In the genomic region with DNA sequence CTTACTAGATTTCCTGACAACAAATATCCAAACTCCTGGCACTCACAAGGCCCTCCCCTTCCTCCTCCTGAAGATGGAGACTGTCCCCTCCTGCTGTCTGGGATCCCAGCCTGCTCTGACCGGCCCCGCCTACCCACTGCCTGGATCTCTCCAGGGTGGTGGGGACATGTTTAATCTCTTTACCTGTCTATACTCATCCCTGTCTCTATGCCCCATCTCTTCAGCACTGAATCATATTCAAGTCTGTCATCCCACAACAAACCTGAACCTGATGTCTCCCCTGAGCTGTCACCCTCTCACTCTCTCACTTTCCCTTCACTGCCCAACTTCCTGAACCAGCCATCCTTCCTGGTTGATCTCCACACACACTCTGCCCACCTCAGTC, we compare ENCODE assay signal across 20 cellular contexts. TPM values are rescaled to one million over a fixed set of nuclear protein-coding genes. Genes with fewer than 3 reads are reported as not detected.
"Had no signal": no experiment of that assay in that cellular context is flagged by ENCODE, and none has a peak within 500 bp of the region (broad histone marks: within the 10 kb centered on the region; RNA-seq: fewer than 3 reads in every experiment).

No MANE protein-coding gene starts in this region.

- H3K9me3 ChIP-seq: ascending aorta, left ventricle myocardium inferior, upper lobe of right lung had no signal

- H3K27ac ChIP-seq: ascending aorta, left ventricle myocardium inferior, upper lobe of right lung had no signal

- H3K27me3 Mint-ChIP-seq: activated naive CD8-positive, alpha-beta T cell treated with anti-CD3 and anti-CD28 coated beads, Interleukin-2, amount 50 U/mL, for 24 hours had no signal

- DNase-seq: activated B cell treated with CpG ODN at 0.5 μM for 24 hours; activated CD4-positive, alpha-beta T cell treated with anti-CD3 and anti-CD28 coated beads, Interleukin-2, amount 10 ng/mL, durations not matched to agents 7 days and 5 days; activated CD8-positive, alpha-beta memory T cell treated with anti-CD3 and anti-CD28 coated beads, Interleukin-2, amount 50 U/mL, for 48 hours; activated naive CD4-positive, alpha-beta T cell treated with Interleukin-2 at 50 U/mL for 16 hours; activated naive CD8-positive, alpha-beta T cell treated with anti-CD3 and anti-CD28 coated beads, Interleukin-2, amount 50 U/mL, for 24 hours; endodermal cell; hippocampal formation; mesendoderm; stimulated activated CD4-positive, alpha-beta T cell treated with anti-CD3 and anti-CD28 coated beads, Interleukin-15, amount 100 ng/mL, for 24 hours; stimulated activated CD4-positive, alpha-beta T cell treated with anti-CD3 and anti-CD28 coated beads, Interleukin-4, amount 100 ng/mL, for 1 hour; stimulated activated naive CD4-positive, alpha-beta T cell treated with Interleukin-2 at 50 U/mL for 16 hours; T-helper 2 cell; upper lobe of right lung had no signal

- H3K27me3 ChIP-seq: ascending aorta, upper lobe of right lung had no signal

- H3K9me3 Mint-ChIP-seq: activated B cell treated with CpG ODN at 0.5 μM for 24 hours; activated CD4-positive, alpha-beta T cell treated with anti-CD3 and anti-CD28 coated beads, Interleukin-2, amount 10 ng/mL, durations not matched to agents 7 days and 5 days; activated naive CD8-positive, alpha-beta T cell treated with anti-CD3 and anti-CD28 coated beads, Interleukin-2, amount 50 U/mL, for 24 hours; activated T-helper 1 cell treated with anti-CD3 and anti-CD28 coated beads, Interleukin-12 subunit alpha, Interleukin-12 subunit beta, Interleukin-2, Interleukin-4 antibody, amounts not matched to agents 30 ng/mL and 10 ng/mL and 1 ng/mL, durations not matched to agents 14 hours and 24 hours and 36 hours; endodermal cell; nephron had no signal

- H3K4me3 Mint-ChIP-seq: activated B cell treated with CpG ODN at 0.5 μM for 24 hours; activated CD4-positive, alpha-beta T cell treated with anti-CD3 and anti-CD28 coated beads, Interleukin-2, amount 10 ng/mL, durations not matched to agents 7 days and 5 days; activated naive CD8-positive, alpha-beta T cell treated with anti-CD3 and anti-CD28 coated beads, Interleukin-2, amount 50 U/mL, for 24 hours; activated T-helper 1 cell treated with anti-CD3 and anti-CD28 coated beads, Interleukin-12 subunit alpha, Interleukin-12 subunit beta, Interleukin-2, Interleukin-4 antibody, amounts not matched to agents 30 ng/mL and 10 ng/mL and 1 ng/mL, durations not matched to agents 14 hours and 24 hours and 36 hours; endodermal cell; nephron had no signal

- H3K4me1 Mint-ChIP-seq: activated B cell treated with CpG ODN at 0.5 μM for 24 hours; activated CD4-positive, alpha-beta T cell treated with anti-CD3 and anti-CD28 coated beads, Interleukin-2, amount 10 ng/mL, durations not matched to agents 7 days and 5 days; activated naive CD8-positive, alpha-beta T cell treated with anti-CD3 and anti-CD28 coated beads, Interleukin-2, amount 50 U/mL, for 24 hours had no signal

- H3K36me3 ChIP-seq: ascending aorta, left ventricle myocardium inferior, upper lobe of right lung had no signal

- H3K4me1 ChIP-seq: ascending aorta, upper lobe of right lung had no signal

- H3K27ac Mint-ChIP-seq: activated B cell treated with CpG ODN at 0.5 μM for 24 hours; activated CD4-positive, alpha-beta T cell treated with anti-CD3 and anti-CD28 coated beads, Interleukin-2, amount 10 ng/mL, durations not matched to agents 7 days and 5 days; activated naive CD8-positive, alpha-beta T cell treated with anti-CD3 and anti-CD28 coated beads, Interleukin-2, amount 50 U/mL, for 24 hours; activated T-helper 1 cell treated with anti-CD3 and anti-CD28 coated beads, Interleukin-12 subunit alpha, Interleukin-12 subunit beta, Interleukin-2, Interleukin-4 antibody, amounts not matched to agents 30 ng/mL and 10 ng/mL and 1 ng/mL, durations not matched to agents 14 hours and 24 hours and 36 hours; endodermal cell; nephron had no signal

- H3K4me3 ChIP-seq: ascending aorta, left ventricle myocardium inferior, upper lobe of right lung had no signal

- ATAC-seq: activated naive CD8-positive, alpha-beta T cell treated with anti-CD3 and anti-CD28 coated beads, Interleukin-2, amount 50 U/mL, for 24 hours; upper lobe of right lung had no signal

RNA-seq across cellular contexts. Expression of a gene that starts 22.1 kb away (rescaled TPM):
- total RNA-seq: activated CD4-positive, alpha-beta T cell treated with anti-CD3 and anti-CD28 coated beads, Interleukin-2, amount 10 ng/mL, durations not matched to agents 7 days and 5 days; endodermal cell; glomerular endothelial cell; left ventricle myocardium inferior; posterior vena cava; upper lobe of right lung had no signal

RNA-seq across cellular contexts. Expression of a gene that starts 56.3 kb away (rescaled TPM):
- total RNA-seq: chondrocyte, endodermal cell had no signal
